In genomic region chr5:75199946-75200345, GRCh38 we compare ENCODE assay signal across 1 cellular context.
TF ChIP-seq lines count a peak whose summit lies in the region.

No MANE protein-coding gene starts in this region.

TF ChIP-seq in K562, 482 proteins besides CTCF, POLR2A, EP300 and RAD21:
- TF ChIP-seq ARNT (IDR thresholded peaks at IDR 0.05) (no peak), HOMEZ (CRISPR knock-in tag; IDR thresholded peaks at IDR 0.05) (no peak), THRA (IDR thresholded peaks at IDR 0.05) (no peak), NR3C1 (CRISPR knock-in tag; IDR thresholded peaks at IDR 0.05) (no peak), FOXA1 (IDR thresholded peaks at IDR 0.05; ENCODE audit: borderline replicate concordance) (no peak), GTF2E2 (tag; IDR thresholded peaks at IDR 0.05) (no peak), ZNF143 (CRISPR knock-in tag; IDR thresholded peaks at IDR 0.05) (no peak)
- TF ChIP-seq, protein P1, sequence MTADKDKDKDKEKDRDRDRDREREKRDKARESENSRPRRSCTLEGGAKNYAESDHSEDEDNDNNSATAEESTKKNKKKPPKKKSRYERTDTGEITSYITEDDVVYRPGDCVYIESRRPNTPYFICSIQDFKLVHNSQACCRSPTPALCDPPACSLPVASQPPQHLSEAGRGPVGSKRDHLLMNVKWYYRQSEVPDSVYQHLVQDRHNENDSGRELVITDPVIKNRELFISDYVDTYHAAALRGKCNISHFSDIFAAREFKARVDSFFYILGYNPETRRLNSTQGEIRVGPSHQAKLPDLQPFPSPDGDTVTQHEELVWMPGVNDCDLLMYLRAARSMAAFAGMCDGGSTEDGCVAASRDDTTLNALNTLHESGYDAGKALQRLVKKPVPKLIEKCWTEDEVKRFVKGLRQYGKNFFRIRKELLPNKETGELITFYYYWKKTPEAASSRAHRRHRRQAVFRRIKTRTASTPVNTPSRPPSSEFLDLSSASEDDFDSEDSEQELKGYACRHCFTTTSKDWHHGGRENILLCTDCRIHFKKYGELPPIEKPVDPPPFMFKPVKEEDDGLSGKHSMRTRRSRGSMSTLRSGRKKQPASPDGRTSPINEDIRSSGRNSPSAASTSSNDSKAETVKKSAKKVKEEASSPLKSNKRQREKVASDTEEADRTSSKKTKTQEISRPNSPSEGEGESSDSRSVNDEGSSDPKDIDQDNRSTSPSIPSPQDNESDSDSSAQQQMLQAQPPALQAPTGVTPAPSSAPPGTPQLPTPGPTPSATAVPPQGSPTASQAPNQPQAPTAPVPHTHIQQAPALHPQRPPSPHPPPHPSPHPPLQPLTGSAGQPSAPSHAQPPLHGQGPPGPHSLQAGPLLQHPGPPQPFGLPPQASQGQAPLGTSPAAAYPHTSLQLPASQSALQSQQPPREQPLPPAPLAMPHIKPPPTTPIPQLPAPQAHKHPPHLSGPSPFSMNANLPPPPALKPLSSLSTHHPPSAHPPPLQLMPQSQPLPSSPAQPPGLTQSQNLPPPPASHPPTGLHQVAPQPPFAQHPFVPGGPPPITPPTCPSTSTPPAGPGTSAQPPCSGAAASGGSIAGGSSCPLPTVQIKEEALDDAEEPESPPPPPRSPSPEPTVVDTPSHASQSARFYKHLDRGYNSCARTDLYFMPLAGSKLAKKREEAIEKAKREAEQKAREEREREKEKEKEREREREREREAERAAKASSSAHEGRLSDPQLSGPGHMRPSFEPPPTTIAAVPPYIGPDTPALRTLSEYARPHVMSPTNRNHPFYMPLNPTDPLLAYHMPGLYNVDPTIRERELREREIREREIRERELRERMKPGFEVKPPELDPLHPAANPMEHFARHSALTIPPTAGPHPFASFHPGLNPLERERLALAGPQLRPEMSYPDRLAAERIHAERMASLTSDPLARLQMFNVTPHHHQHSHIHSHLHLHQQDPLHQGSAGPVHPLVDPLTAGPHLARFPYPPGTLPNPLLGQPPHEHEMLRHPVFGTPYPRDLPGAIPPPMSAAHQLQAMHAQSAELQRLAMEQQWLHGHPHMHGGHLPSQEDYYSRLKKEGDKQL (CRISPR knock-in tag; IDR thresholded peaks at IDR 0.05; ENCODE audit: borderline replicate concordance), result no peak
